30 cellular contexts compared by ENCODE assay signal in genomic region chr11:26964335-26964734, GRCh38. TPM values are rescaled to one million over a fixed set of nuclear protein-coding genes. Genes with fewer than 3 reads are reported as not detected.
DNase-seq lines count a peak whose midpoint lies in the region; ATAC-seq and TF ChIP-seq lines count a peak whose summit lies in the region.
"Had no signal": no experiment of that assay in that cellular context is flagged by ENCODE, and none has a peak within 500 bp of the region (broad histone marks: within the 10 kb centered on the region; RNA-seq: fewer than 3 reads in every experiment).

No MANE protein-coding gene starts in this region.

- H3K27ac ChIP-seq in right atrium auricular region (no peak overlapping the region), mesenchymal stem cell (ENCODE audit: low read length, poor library complexity, severe bottlenecking) (no peak overlapping the region), OCI-LY7 (ENCODE audit: low read depth, low read length, poor library complexity, severe bottlenecking) (no peak overlapping the region)
- H3K27ac ChIP-seq: BLaER1 treated with 17β-estradiol and CSF1 and Interleukin-3, amounts not matched to agents 10 nM and 100 nM; epithelial cell of prostate; foreskin keratinocyte; PC-9; SJSA1 had no signal

- no peak overlapping the region for H2BK5ac ChIP-seq in mesenchymal stem cell (ENCODE audit: low read depth, low read length, poor library complexity, severe bottlenecking)

- peak; percentile 34 for ATAC-seq in Right ventricle myocardium superior (ENCODE audit: poor library complexity)
- ATAC-seq in T-cell (replicated peaks in 1 of 4): no peak
- no peak for ATAC-seq in GM18505 (IDR thresholded peaks at IDR 0.05; ENCODE audit: unreplicated experiment)
- ATAC-seq: activated CD4-positive, alpha-beta T cell treated with anti-CD3 and anti-CD28 coated beads for 36 hours; activated T-cell treated with anti-CD3 and anti-CD28 coated beads, Interleukin-2, amount 50 U/mL, for 72 hours; foreskin keratinocyte; HCT116 had no signal

- H3K9me2 ChIP-seq in OCI-LY7 (ENCODE audit: insufficient read depth, low read length): no peaks in the 10 kb centered on the region

- no peak overlapping the region for H3K14ac ChIP-seq in mesenchymal stem cell (ENCODE audit: low read length in 2 of 2)

- H3K9me3 ChIP-seq in right atrium auricular region (no peaks in the 10 kb centered on the region), mesenchymal stem cell (ENCODE audit: control insufficient read depth, low read length) (no peaks in the 10 kb centered on the region), OCI-LY7 (ENCODE audit: low read length) (peaks cover 4% of the 10 kb centered on the region; the same call in 1 of the 2 replicates)
- H3K9me3 ChIP-seq: BLaER1 treated with 17β-estradiol and CSF1 and Interleukin-3, amounts not matched to agents 10 nM and 100 nM; SJSA1 had no signal

- H3K36me3 Mint-ChIP-seq in chondrocyte (ENCODE audit: low read depth) (no peaks in the 10 kb centered on the region), T-cell (no peaks in the 10 kb centered on the region)

- POLR2A ChIA-PET in OCI-LY7 (lab: Charles Lee) (interaction anchor here (0.7 kb wide), 1 partner anchor 17 kb away, joined by 3 read pairs; no protein-coding TSS in a partner anchor), T-cell (lab: Charles Lee) (no interaction called here)

- H4K20me1 ChIP-seq in OCI-LY7 (ENCODE audit: insufficient read depth, low read length): no peaks in the 10 kb centered on the region
- H4K20me1 ChIP-seq: BLaER1 treated with 17β-estradiol and CSF1 and Interleukin-3, amounts not matched to agents 10 nM and 100 nM had no signal

- TF ChIP-seq POLR2A in GM18505 (IDR thresholded peaks at IDR 0.05; ENCODE audit: borderline replicate concordance, extremely low read depth, insufficient read depth, insufficient read length): no peak

- intact Hi-C loops in Right ventricle myocardium superior (cut with DNase I): no loop called here
- intact Hi-C loops in OCI-LY7 (cut with micrococcal nuclease; ENCODE audit: unreplicated experiment): no loop called here

- H3K27ac Mint-ChIP-seq in chondrocyte (ENCODE audit: unreplicated experiment) (peak overlapping the region; percentile 49), T-cell (no peak overlapping the region)
- H3K27ac Mint-ChIP-seq: activated CD4-positive, alpha-beta T cell treated with anti-CD3 and anti-CD28 coated beads for 36 hours; activated T-cell treated with anti-CD3 and anti-CD28 coated beads, Interleukin-2, amount 50 U/mL, for 72 hours had no signal

- H3K4me1 Mint-ChIP-seq in chondrocyte (ENCODE audit: low read depth) (peaks cover 20% of the 10 kb centered on the region), T-cell (no peaks in the 10 kb centered on the region)
- H3K4me1 Mint-ChIP-seq: activated CD4-positive, alpha-beta T cell treated with anti-CD3 and anti-CD28 coated beads for 36 hours had no signal

- H3K4me3 ChIP-seq in right atrium auricular region (no peak overlapping the region), mesenchymal stem cell (ENCODE audit: insufficient read depth in 1 of 2, low read depth in 1 of 2, low read length in 2 of 2) (no peak overlapping the region), OCI-LY7 (ENCODE audit: low read depth, low read length, poor library complexity, severe bottlenecking) (no peak overlapping the region)
- H3K4me3 ChIP-seq: BLaER1 treated with 17β-estradiol and CSF1 and Interleukin-3, amounts not matched to agents 10 nM and 100 nM; lung; PC-9; SJSA1 had no signal

- DNase-seq in Right ventricle myocardium superior: no peak
- no peak for DNase-seq in right atrium auricular region (ENCODE audit: low spot score)
- DNase-seq in chondrocyte (ENCODE audit: low spot score): no peak
- peak; percentile 48 for DNase-seq in mesenchymal stem cell
- no peak for DNase-seq in OCI-LY7 (ENCODE audit: low spot score)
- no peak for DNase-seq in GF-D8 (lab: John Stamatoyannopoulos, UW)
- no peak for DNase-seq in T-cell
- DNase-seq: activated CD4-positive, alpha-beta T cell treated with anti-CD3 and anti-CD28 coated beads for 36 hours; activated naive CD4-positive, alpha-beta T cell treated with anti-CD3 and anti-CD28 coated beads, Interleukin-2, amount 50 U/mL, for 16 hours; activated T-cell treated with anti-CD3 and anti-CD28 coated beads, Interleukin-2, amount 50 U/mL, for 72 hours; anterior cingulate cortex; Calu3; caudate nucleus; foreskin keratinocyte; hippocampal formation; Karpas-422; MV-4-11; NCI-H226; NCI-H82; nucleus accumbens; PC-9; retina; stimulated activated CD4-positive, alpha-beta T cell treated with anti-CD3 and anti-CD28 coated beads, Interleukin-12 subunit alpha, Interleukin-12 subunit beta, amount 100 ng/mL, for 4 hours had no signal

- no peak overlapping the region for H2BK15ac ChIP-seq in mesenchymal stem cell (ENCODE audit: low read depth, poor library complexity, severe bottlenecking)

- no peak overlapping the region for H4K91ac ChIP-seq in mesenchymal stem cell (ENCODE audit: low read length)

- no TSS peak for BruUV-seq in OCI-LY7 (replicated peaks; lab: Mats Ljungman, UMichigan)

- H3K79me1 ChIP-seq in mesenchymal stem cell (replicated peaks; ENCODE audit: low read length, poor library complexity, severe bottlenecking): no peaks in the 10 kb centered on the region

- H3K4me2 ChIP-seq in mesenchymal stem cell (ENCODE audit: low read length, poor library complexity, severe bottlenecking): no peak overlapping the region
- H3K4me2 ChIP-seq in OCI-LY7 (ENCODE audit: low read length): no peak overlapping the region
- H3K4me2 ChIP-seq: BLaER1 treated with 17β-estradiol and CSF1 and Interleukin-3, amounts not matched to agents 10 nM and 100 nM; PC-9 had no signal

- H3K79me2 ChIP-seq in OCI-LY7 (ENCODE audit: insufficient read depth, low read depth, low read length): no peaks in the 10 kb centered on the region

- no peaks in the 10 kb centered on the region for H3K27me3 ChIP-seq in right atrium auricular region
- no peaks in the 10 kb centered on the region for H3K27me3 ChIP-seq in mesenchymal stem cell (ENCODE audit: control insufficient read depth in 1 of 2, insufficient read depth in 1 of 2, low read length in 2 of 2)
- H3K27me3 ChIP-seq: BLaER1 treated with 17β-estradiol and CSF1 and Interleukin-3, amounts not matched to agents 10 nM and 100 nM; foreskin keratinocyte; SJSA1 had no signal

- H3K23ac ChIP-seq in mesenchymal stem cell (ENCODE audit: low read length in 2 of 2): no peak overlapping the region

- 100% methylated on average over 1 of the region's 4 CpGs for WGBS in mesenchymal stem cell

- no peak overlapping the region for H3K18ac ChIP-seq in mesenchymal stem cell (ENCODE audit: low read depth in 1 of 2, low read length in 2 of 2)

- H3K9me3 Mint-ChIP-seq in chondrocyte (ENCODE audit: low read depth): no peaks in the 10 kb centered on the region
- peaks cover 0 to 4% (median 0%) of the 10 kb centered on the region in 3 donors for H3K9me3 Mint-ChIP-seq in T-cell
- H3K9me3 Mint-ChIP-seq: activated T-cell treated with anti-CD3 and anti-CD28 coated beads, Interleukin-2, amount 50 U/mL, for 72 hours had no signal

- H2AK5ac ChIP-seq in mesenchymal stem cell (ENCODE audit: low read length, severe bottlenecking): no peak overlapping the region

- TF ChIP-seq CTCF in right atrium auricular region (IDR thresholded peaks at IDR 0.05) (no peak), chondrocyte (IDR thresholded peaks at IDR 0.05) (no peak), OCI-LY7 (conservative IDR thresholded peaks at IDR 0.05; ENCODE audit: low read length) (no peak)

- H3K4me1 ChIP-seq in right atrium auricular region (peaks cover 0 to 6% of the 10 kb centered on the region in 2 donors), mesenchymal stem cell (ENCODE audit: control insufficient read depth, insufficient read depth, low read depth, low read length) (no peaks in the 10 kb centered on the region), OCI-LY7 (ENCODE audit: insufficient read depth, low read length, poor library complexity, severe bottlenecking) (no peaks in the 10 kb centered on the region)
- H3K4me1 ChIP-seq: BLaER1 treated with 17β-estradiol and CSF1 and Interleukin-3, amounts not matched to agents 10 nM and 100 nM had no signal

- no peak overlapping the region for H2BK120ac ChIP-seq in mesenchymal stem cell (ENCODE audit: low read depth, low read length)

- H3K4me3 Mint-ChIP-seq in chondrocyte (ENCODE audit: unreplicated experiment): peak overlapping the region; percentile 67
- no peak overlapping the region for H3K4me3 Mint-ChIP-seq in T-cell
- H3K4me3 Mint-ChIP-seq: activated CD4-positive, alpha-beta T cell treated with anti-CD3 and anti-CD28 coated beads for 36 hours; activated T-cell treated with anti-CD3 and anti-CD28 coated beads, Interleukin-2, amount 50 U/mL, for 72 hours had no signal

- H3K27me3 Mint-ChIP-seq in chondrocyte (ENCODE audit: low read depth) (no peaks in the 10 kb centered on the region), T-cell (no peaks in the 10 kb centered on the region)
- H3K27me3 Mint-ChIP-seq: activated CD4-positive, alpha-beta T cell treated with anti-CD3 and anti-CD28 coated beads for 36 hours had no signal

- no peak overlapping the region for H3K4ac ChIP-seq in mesenchymal stem cell (ENCODE audit: low read depth in 1 of 2, low read length in 2 of 2)

- H4K8ac ChIP-seq in mesenchymal stem cell (ENCODE audit: low read length): no peak overlapping the region

- no peak overlapping the region for H2BK12ac ChIP-seq in mesenchymal stem cell (ENCODE audit: low read length in 2 of 2)

- CTCF ChIA-PET in OCI-LY7 (lab: Charles Lee; ENCODE audit: unreplicated experiment): no interaction called here
- CTCF ChIA-PET in T-cell (lab: Charles Lee): no interaction called here

- no peak overlapping the region for H2AFZ ChIP-seq in mesenchymal stem cell (ENCODE audit: low read depth, low read length)
- no peak overlapping the region for H2AFZ ChIP-seq in OCI-LY7 (ENCODE audit: low read length)
- H2AFZ ChIP-seq: PC-9 had no signal

- H3K9ac ChIP-seq in mesenchymal stem cell (ENCODE audit: low read length): no peak overlapping the region
- H3K9ac ChIP-seq: BLaER1 treated with 17β-estradiol and CSF1 and Interleukin-3, amounts not matched to agents 10 nM and 100 nM had no signal

- H3K36me3 ChIP-seq in right atrium auricular region (no peaks in the 10 kb centered on the region), mesenchymal stem cell (ENCODE audit: control insufficient read depth in 1 of 2, insufficient read depth in 2 of 2, low read depth in 1 of 2, low read length in 2 of 2) (no peaks in the 10 kb centered on the region), OCI-LY7 (ENCODE audit: insufficient read depth, low read length) (no peaks in the 10 kb centered on the region)
- H3K36me3 ChIP-seq: BLaER1 treated with 17β-estradiol and CSF1 and Interleukin-3, amounts not matched to agents 10 nM and 100 nM; SJSA1 had no signal

RNA-seq across cellular contexts. Expression of gene FIBIN, which starts 29.6 kb away (rescaled TPM):
- total RNA-seq in Right ventricle myocardium superior (8.6 TPM), right atrium auricular region (10 to 100 TPM; 13.9 to 25.5 TPM), chondrocyte (98.5 to 258 TPM (median 102 TPM) in 3 replicates), OCI-LY7 (2022) (not detected in 2 replicates), T-cell (not detected)
- polyA plus RNA-seq in mesenchymal stem cell (2013, experiment 1 of 2): 40.1 TPM
- polyA plus RNA-seq in mesenchymal stem cell (2013, experiment 2 of 2): 41.6 TPM
- total RNA-seq in OCI-LY7 (2014; rRNA removed; shearing (Covaris generic)): not detected in 2 replicates
- total RNA-seq: activated CD4-positive, alpha-beta T cell treated with anti-CD3 and anti-CD28 coated beads for 36 hours; activated T-cell treated with anti-CD3 and anti-CD28 coated beads, Interleukin-2, amount 50 U/mL, for 72 hours; Calu3; PC-9; T-helper 1 cell treated with Interleukin-12 subunit alpha and Interleukin-12 subunit beta and Interleukin-4 antibody, amounts not matched to agents 30 ng/mL and 1 ng/mL, for 36 hours had no signal
